Comparison of ENCODE assay signal across 1 cellular context in the genomic region with DNA sequence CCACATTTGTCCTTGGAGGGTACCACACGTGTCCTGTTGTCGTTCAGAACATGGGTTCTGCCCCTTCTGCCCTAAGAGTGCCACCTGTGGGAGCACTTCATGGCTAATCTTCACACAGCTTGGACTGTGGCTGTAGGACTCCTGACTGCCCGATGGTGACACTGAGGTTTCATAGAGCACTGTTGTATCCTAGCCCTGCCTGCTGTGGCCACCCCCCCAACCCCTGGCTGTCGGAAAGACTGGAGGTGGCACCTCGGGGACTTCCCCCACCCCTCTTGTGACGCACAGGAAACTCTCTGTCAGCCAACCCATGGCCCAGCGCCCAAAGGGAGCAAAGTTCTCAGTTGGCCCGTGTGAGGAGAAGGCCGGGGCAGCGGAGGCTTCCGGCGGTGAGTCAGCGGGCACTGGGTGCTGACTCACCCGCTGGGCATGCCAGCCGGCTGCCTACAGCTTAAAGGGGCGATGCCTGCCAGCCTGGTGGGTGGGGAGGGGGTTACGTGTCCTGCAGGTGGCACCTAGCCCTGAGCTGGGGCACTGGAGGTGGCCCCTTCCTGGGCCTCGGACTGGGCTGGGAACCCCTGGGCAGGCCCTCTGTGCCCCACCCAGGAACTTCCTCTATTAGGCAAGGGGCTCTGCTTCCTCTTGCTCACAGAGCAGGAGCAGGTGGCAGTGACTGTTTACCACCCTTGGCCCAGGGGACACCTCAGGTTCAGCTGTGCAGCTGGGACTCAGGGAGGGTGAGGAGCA.
TF ChIP-seq lines count a peak whose summit lies in the region.

No MANE protein-coding gene starts in this region.

TF ChIP-seq in A549, 52 proteins besides CTCF, POLR2A, EP300 and RAD21 (continued from another document):
- TF ChIP-seq SMC3 (IDR thresholded peaks at IDR 0.05) = peak; percentile 27; the same call in 2 of the 3 replicates
- peak; percentile 49; the same call in 1 of the 2 replicates for TF ChIP-seq FOXS1 (CRISPR knock-in tag; IDR thresholded peaks at IDR 0.05)
- TF ChIP-seq, protein P1, sequence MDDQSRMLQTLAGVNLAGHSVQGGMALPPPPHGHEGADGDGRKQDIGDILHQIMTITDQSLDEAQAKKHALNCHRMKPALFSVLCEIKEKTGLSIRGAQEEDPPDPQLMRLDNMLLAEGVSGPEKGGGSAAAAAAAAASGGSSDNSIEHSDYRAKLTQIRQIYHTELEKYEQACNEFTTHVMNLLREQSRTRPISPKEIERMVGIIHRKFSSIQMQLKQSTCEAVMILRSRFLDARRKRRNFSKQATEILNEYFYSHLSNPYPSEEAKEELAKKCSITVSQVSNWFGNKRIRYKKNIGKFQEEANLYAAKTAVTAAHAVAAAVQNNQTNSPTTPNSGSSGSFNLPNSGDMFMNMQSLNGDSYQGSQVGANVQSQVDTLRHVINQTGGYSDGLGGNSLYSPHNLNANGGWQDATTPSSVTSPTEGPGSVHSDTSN (IDR thresholded peaks at IDR 0.05) = peak; percentile 84
TF ChIP-seq in A549: peak in this region for 19.
